ENCODE assay signal across 14 cellular contexts in the genomic region with DNA sequence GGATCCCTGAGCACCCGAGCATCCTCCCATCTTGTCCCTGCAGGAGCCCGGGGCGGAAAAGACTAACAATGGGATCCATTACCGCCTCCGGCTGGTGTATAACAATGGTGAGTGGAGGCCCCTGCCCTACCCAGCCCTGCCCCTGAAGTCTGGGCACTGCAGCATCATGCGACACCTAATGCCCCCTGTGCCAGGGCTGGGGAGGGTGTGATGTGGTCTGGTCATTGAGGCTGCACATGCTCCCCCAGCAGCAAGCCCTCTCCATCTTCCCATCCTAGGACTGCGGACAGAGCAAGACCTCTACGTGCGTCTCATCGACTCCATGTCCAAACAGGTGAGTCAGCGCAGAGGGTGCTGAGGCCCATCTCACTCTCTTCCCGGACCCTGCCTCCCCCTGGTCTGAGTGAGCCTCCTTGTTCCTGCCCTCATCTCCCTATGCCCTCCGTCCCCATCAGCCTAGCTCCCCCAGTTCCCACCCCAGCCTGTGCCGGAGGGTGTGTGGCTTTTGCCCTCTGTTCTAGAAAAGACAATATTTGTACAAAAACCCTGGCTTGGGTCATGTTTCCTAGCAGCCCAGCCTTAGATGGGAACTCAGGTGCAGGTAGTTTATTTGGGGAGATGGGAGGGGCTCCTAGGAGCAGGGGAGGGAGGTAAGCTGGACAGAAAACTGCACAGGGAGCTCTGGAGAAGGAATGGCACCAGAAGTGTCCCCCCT. TPM values are rescaled to one million over a fixed set of nuclear protein-coding genes. Genes with fewer than 3 reads are reported as not detected.
DNase-seq lines count a peak whose midpoint lies in the region; ATAC-seq and TF ChIP-seq lines count a peak whose summit lies in the region.
"Had no signal": no experiment of that assay in that cellular context is flagged by ENCODE, and none has a peak within 500 bp of the region (broad histone marks: within the 10 kb centered on the region; RNA-seq: fewer than 3 reads in every experiment).

No MANE protein-coding gene starts in this region.

- WGBS in lung, 2 donors, result 90 to 95% methylated on average over 14 of the region's 14 CpGs

- no peak overlapping the region for H3K27ac ChIP-seq in coronary artery
- no peak overlapping the region for H3K27ac ChIP-seq in lung (ENCODE audit: low read depth in 1 of 2, low read length in 1 of 2)
- H3K27ac ChIP-seq in left ventricle myocardium inferior (replicated peaks), result no peak overlapping the region

- no peak overlapping the region for H3K4me3 Mint-ChIP-seq in stimulated activated naive CD8-positive, alpha-beta T cell treated with anti-CD3 and anti-CD28 coated beads, Interleukin-15, amount 100 ng/mL, for 72 hours
- H3K4me3 Mint-ChIP-seq: CD4-positive, alpha-beta memory T cell had no signal

- no peaks in the 10 kb centered on the region for H3K9me3 Mint-ChIP-seq in stimulated activated naive CD8-positive, alpha-beta T cell treated with anti-CD3 and anti-CD28 coated beads, Interleukin-15, amount 100 ng/mL, for 72 hours
- H3K9me3 Mint-ChIP-seq: CD4-positive, alpha-beta memory T cell had no signal

- peak overlapping the region in 1 of 2 donors; percentile 81 for H3K27ac Mint-ChIP-seq in stimulated activated naive CD8-positive, alpha-beta T cell treated with anti-CD3 and anti-CD28 coated beads, Interleukin-15, amount 100 ng/mL, for 72 hours
- H3K27ac Mint-ChIP-seq: CD4-positive, alpha-beta memory T cell had no signal

- ATAC-seq in stimulated activated naive CD8-positive, alpha-beta T cell treated with anti-CD3 and anti-CD28 coated beads, Interleukin-15, amount 100 ng/mL, for 72 hours, result peak; percentile 13
- no peak for ATAC-seq in stimulated activated naive CD8-positive, alpha-beta T cell treated with anti-CD3 and anti-CD28 coated beads, Interleukin-15, Interleukin-2, amounts not matched to agents 100 U/mL and 50 U/mL, for 24 hours
- ATAC-seq in lung (ENCODE audit: insufficient read depth, low FRiP score), result no peak

- peaks cover 22% of the 10 kb centered on the region for H3K27me3 Mint-ChIP-seq in stimulated activated naive CD8-positive, alpha-beta T cell treated with anti-CD3 and anti-CD28 coated beads, Interleukin-15, amount 100 ng/mL, for 72 hours

- no peak for TF ChIP-seq CTCF in coronary artery (IDR thresholded peaks at IDR 0.05)
- TF ChIP-seq CTCF in lung (IDR thresholded peaks at IDR 0.05; ENCODE audit: control extremely low read depth, extremely low read depth), result no peak
- no peak for TF ChIP-seq CTCF in left ventricle myocardium inferior (IDR thresholded peaks at IDR 0.05; ENCODE audit: borderline replicate concordance)

- H3K27me3 ChIP-seq in lung (ENCODE audit: control insufficient read depth, insufficient read depth) (no peaks in the 10 kb centered on the region), left ventricle myocardium inferior (ENCODE audit: low read depth) (peaks cover 25% of the 10 kb centered on the region)

- intact Hi-C loops in left ventricle myocardium inferior (cut with micrococcal nuclease), result no loop called here

- no peak overlapping the region for H3K4me3 ChIP-seq in coronary artery
- H3K4me3 ChIP-seq in lung, result no peak overlapping the region
- H3K4me3 ChIP-seq in left ventricle myocardium inferior, result no peak overlapping the region

- H3K4me1 ChIP-seq in lung (ENCODE audit: control insufficient read depth in 2 of 2, insufficient read depth in 2 of 2, low read length in 2 of 2), result no peaks in the 10 kb centered on the region
- no peaks in the 10 kb centered on the region for H3K4me1 ChIP-seq in left ventricle myocardium inferior

- DNase-seq in stimulated activated naive CD8-positive, alpha-beta T cell treated with anti-CD3 and anti-CD28 coated beads, Interleukin-15, amount 100 ng/mL, for 72 hours, result no peak
- DNase-seq in stimulated activated naive CD8-positive, alpha-beta T cell treated with anti-CD3 and anti-CD28 coated beads, Interleukin-15, Interleukin-2, amounts not matched to agents 100 U/mL and 50 U/mL, for 24 hours, result no peak
- DNase-seq in coronary artery (ENCODE audit: low spot score) (peak; percentile 41), lung (ENCODE audit: low spot score) (peak; percentile 22), HK-2 (ENCODE audit: unreplicated experiment) (no peak), left ventricle myocardium inferior (no peak)
- DNase-seq in NK-92 treated with Interleukin-12 subunit alpha and Interleukin-12 subunit beta, amount 100 ng/mL, for 24 hours (lab: John Stamatoyannopoulos, UW), result no peak
- DNase-seq: ACHN; CD4-positive, alpha-beta memory T cell; DND-41; GF-D8; NCI-H187 treated with DMSO at 0.1 percent for 48 hours; NCI-H510A; SHP77 treated with DMSO at 0.1 percent for 48 hours had no signal

- H3K36me3 ChIP-seq in lung (ENCODE audit: control insufficient read depth in 2 of 2, insufficient read depth in 2 of 2, low read length in 2 of 2) (no peaks in the 10 kb centered on the region), left ventricle myocardium inferior (no peaks in the 10 kb centered on the region)

- no peaks in the 10 kb centered on the region for H3K9me3 ChIP-seq in lung (ENCODE audit: control insufficient read depth in 2 of 2, insufficient read depth in 1 of 2, low read length in 1 of 2)
- H3K9me3 ChIP-seq in left ventricle myocardium inferior (replicated peaks), result no peaks in the 10 kb centered on the region

- H3K4me1 Mint-ChIP-seq in stimulated activated naive CD8-positive, alpha-beta T cell treated with anti-CD3 and anti-CD28 coated beads, Interleukin-15, amount 100 ng/mL, for 72 hours, result peaks cover 12% of the 10 kb centered on the region
- H3K4me1 Mint-ChIP-seq: CD4-positive, alpha-beta memory T cell had no signal

RNA-seq across cellular contexts. Expression of a gene that starts 13.5 kb away (rescaled TPM):
- 10 to 100 TPM in 1 of 2 donors, 1 to 10 TPM in 1; 8.2 to 15.8 TPM for total RNA-seq in lung
- polyA plus RNA-seq in lung, result 1 to 10 TPM; 5.8 to 6.5 TPM
- 4.9 TPM for total RNA-seq in left ventricle myocardium inferior

RNA-seq across cellular contexts. Expression of a gene that starts 42.1 kb away (rescaled TPM):
- total RNA-seq in lung (10 to 100 TPM; 67.9 to 72.4 TPM), left ventricle myocardium inferior (220 TPM)
- 10 to 100 TPM; 65.3 to 83.1 TPM for polyA plus RNA-seq in lung

RNA-seq across cellular contexts. Expression of a gene that starts 53.7 kb away (rescaled TPM):
- total RNA-seq in lung (100 to 1,000 TPM in 1 of 2 donors, 10 to 100 TPM in 1; 73.3 to 138 TPM), left ventricle myocardium inferior (47.3 TPM)
- 100 to 1,000 TPM; 109 to 114 TPM for polyA plus RNA-seq in lung

Comparison
In these comparisons a context has a peak if more than half of its experiments do, and no peak if none do; other contexts are left out.
1. DNase-seq: peak in coronary artery (single experiment) and lung (single experiment); none in stimulated activated naive CD8-positive, alpha-beta T cell treated with anti-CD3 and anti-CD28 coated beads, Interleukin-15, amount 100 ng/mL, for 72 hours (0 of 2), stimulated activated naive CD8-positive, alpha-beta T cell treated with anti-CD3 and anti-CD28 coated beads, Interleukin-15, Interleukin-2, amounts not matched to agents 100 U/mL and 50 U/mL, for 24 hours (single experiment), NK-92 treated with Interleukin-12 subunit alpha and Interleukin-12 subunit beta, amount 100 ng/mL, for 24 hours (single experiment), HK-2 (single experiment) and left ventricle myocardium inferior (single experiment).